Comparison of ENCODE assay signal across 9 cellular contexts in genomic region chr12:16350682-16351081, GRCh38. TPM values are rescaled to one million over a fixed set of nuclear protein-coding genes. Genes with fewer than 3 reads are reported as not detected.
A peak's percentile ranks its signal among the peaks of the same experiment; 100 is the strongest.
DNase-seq lines count a peak whose midpoint lies in the region; ATAC-seq and TF ChIP-seq lines count a peak whose summit lies in the region.
"Had no signal": no experiment of that assay in that cellular context is flagged by ENCODE, and none has a peak within 500 bp of the region (broad histone marks: within the 10 kb centered on the region; RNA-seq: fewer than 3 reads in every experiment).

No MANE protein-coding gene starts in this region.

- H3K36me3 ChIP-seq in HUES48 (ENCODE audit: control insufficient read depth, insufficient read depth, low read length) (peaks cover 50% of the 10 kb centered on the region), mammary epithelial cell (ENCODE audit: insufficient read depth, low read length) (peaks cover 17% of the 10 kb centered on the region), lung (ENCODE audit: control insufficient read depth in 2 of 2, insufficient read depth in 2 of 2, low read length in 2 of 2) (no peaks in the 10 kb centered on the region), H7 (replicated peaks; ENCODE audit: control insufficient read depth, insufficient read depth, low read length) (peaks cover 10% of the 10 kb centered on the region)

- H3K27ac ChIP-seq in HUES48 (ENCODE audit: low read depth, low read length) (no peak overlapping the region), mammary epithelial cell (ENCODE audit: insufficient read depth, low read depth, low read length) (peak overlapping the region; percentile 60), lung (ENCODE audit: low read depth in 1 of 2, low read length in 1 of 2) (no peak overlapping the region)

- BruUV-seq in mammary epithelial cell (replicated peaks; lab: Mats Ljungman, UMichigan): no TSS peak

- ATAC-seq in lung (ENCODE audit: insufficient read depth, low FRiP score) (peak; percentile 15), HG03521 (IDR thresholded peaks at IDR 0.05; ENCODE audit: unreplicated experiment) (no peak), GM18907 (IDR thresholded peaks at IDR 0.05; ENCODE audit: unreplicated experiment) (no peak)

- H4K20me1 ChIP-seq in mammary epithelial cell (ENCODE audit: insufficient read depth, low read length): peaks cover 6% of the 10 kb centered on the region

- CTCF ChIA-PET in mammary epithelial cell (lab: Charles Lee; ENCODE audit: low non-redundant PET): no interaction called here

- H3K4me3 ChIP-seq in HUES48 (ENCODE audit: low read depth, low read length): peak overlapping the region; percentile 33
- peak overlapping the region; percentile 7 to 45 (median 40) for H3K4me3 ChIP-seq in mammary epithelial cell (replicated peaks in 1 of 3; ENCODE audit: insufficient read depth in 1 of 3, low read depth in 2 of 3, low read length in 3 of 3)
- no peak overlapping the region for H3K4me3 ChIP-seq in lung
- no peak overlapping the region for H3K4me3 ChIP-seq in H7 (ENCODE audit: insufficient read depth, low read depth, low read length)

- 0% methylated on average over 1 of the region's 1 CpG for WGBS in mammary epithelial cell (ENCODE audit: low coverage, missing lambda C conversion rate)
- 11 to 38% methylated on average over 1 of the region's 1 CpG for WGBS in lung, 2 donors

- no peaks in the 10 kb centered on the region for H3K9me3 ChIP-seq in HUES48 (ENCODE audit: control insufficient read depth, insufficient read depth, low read length)
- no peaks in the 10 kb centered on the region for H3K9me3 ChIP-seq in mammary epithelial cell (replicated peaks; ENCODE audit: insufficient read depth, low read length)
- H3K9me3 ChIP-seq in lung (ENCODE audit: control insufficient read depth in 2 of 2, insufficient read depth in 1 of 2, low read length in 1 of 2): no peaks in the 10 kb centered on the region

- no peaks in the 10 kb centered on the region for H3K27me3 ChIP-seq in HUES48 (ENCODE audit: control insufficient read depth, insufficient read depth, low read length)
- H3K27me3 ChIP-seq in mammary epithelial cell (ENCODE audit: insufficient read depth, low read length): no peaks in the 10 kb centered on the region
- H3K27me3 ChIP-seq in lung (ENCODE audit: control insufficient read depth, insufficient read depth): no peaks in the 10 kb centered on the region
- H3K27me3 ChIP-seq in H7 (ENCODE audit: control insufficient read depth, insufficient read depth, low read length): no peaks in the 10 kb centered on the region

- peak overlapping the region; percentile 83 for H3K4me2 ChIP-seq in mammary epithelial cell (ENCODE audit: insufficient read depth, low read depth, low read length)

- intact Hi-C loops in mammary epithelial cell (cut with micrococcal nuclease): no loop called here

- in situ Hi-C loops in mammary epithelial cell (cut with MboI; ENCODE audit: low sequenced_read_pairs in 2 of 2): loop anchor here (10.0 kb wide), 1 partner anchor 186 kb away; no protein-coding TSS in a partner anchor

- no peak overlapping the region for H3K9ac ChIP-seq in HUES48 (ENCODE audit: low read depth, low read length)
- no peak overlapping the region for H3K9ac ChIP-seq in mammary epithelial cell (ENCODE audit: insufficient read depth, low read length)

- no peak overlapping the region for H2AFZ ChIP-seq in mammary epithelial cell (ENCODE audit: low read depth, low read length)

- H3K79me2 ChIP-seq in mammary epithelial cell (ENCODE audit: insufficient read depth, low read length): peaks cover 90% of the 10 kb centered on the region

- TF ChIP-seq CTCF in mammary epithelial cell (conservative IDR thresholded peaks at IDR 0.05 in 1 of 2, IDR thresholded peaks at IDR 0.05 in 1 of 2; ENCODE audit: extremely low read depth in 1 of 2, insufficient read depth in 1 of 2, low read depth in 1 of 2, low read length in 2 of 2) (no peak), lung (IDR thresholded peaks at IDR 0.05; ENCODE audit: control extremely low read depth, extremely low read depth) (no peak)

- H3K4me1 ChIP-seq in HUES48 (ENCODE audit: control insufficient read depth, insufficient read depth, low read length): peaks cover 28% of the 10 kb centered on the region
- H3K4me1 ChIP-seq in mammary epithelial cell (ENCODE audit: insufficient read depth, low read length): peaks cover 29% of the 10 kb centered on the region
- no peaks in the 10 kb centered on the region for H3K4me1 ChIP-seq in lung (ENCODE audit: control insufficient read depth in 2 of 2, insufficient read depth in 2 of 2, low read length in 2 of 2)

- DNase-seq in AG08395 (ENCODE audit: low spot score) (peak; percentile 70), mammary epithelial cell (peak; percentile 98), lung (ENCODE audit: low spot score) (peak; percentile 80), H7 (no peak)
- no peak for DNase-seq in stimulated activated naive CD4-positive, alpha-beta T cell treated with Interleukin-2 at 50 U/mL for 16 hours (lab: John Stamatoyannopoulos, UW)
- DNase-seq: activated naive CD4-positive, alpha-beta T cell treated with anti-CD3 and anti-CD28 coated beads, Interleukin-2, amount 10 ng/mL, durations not matched to agents 7 days and 5 days had no signal

- dilution Hi-C loops in mammary epithelial cell (cut with HindIII; ENCODE audit: low sequenced_read_pairs): no loop called here

RNA-seq across cellular contexts. Expression of gene MGST1, which starts 3.2 kb away (rescaled TPM):
- total RNA-seq in mammary epithelial cell (100 to 1,000 TPM; 147 to 347 TPM), lung (100 to 1,000 TPM; 134 to 381 TPM)
- polyA plus RNA-seq in mammary epithelial cell (614 TPM), lung (100 to 1,000 TPM; 449 to 756 TPM)
- 669 TPM for polyA minus RNA-seq in mammary epithelial cell
- total RNA-seq in H7 (2014; rRNA removed; shearing (Covaris generic)): 108 and 120 TPM in 2 replicates

Comparison
In these comparisons a context has a peak if more than half of its experiments do, and no peak if none do; other contexts are left out.
1. DNase-seq: peak in AG08395 (single experiment), mammary epithelial cell (single experiment) and lung (single experiment); none in H7 (single experiment) and stimulated activated naive CD4-positive, alpha-beta T cell treated with Interleukin-2 at 50 U/mL for 16 hours (single experiment).
2. H3K4me3 ChIP-seq: peak in HUES48 (single experiment) and mammary epithelial cell (3 of 3); none in lung (single experiment) and H7 (single experiment).